ENCODE assay signal across 21 cellular contexts in the genomic region with DNA sequence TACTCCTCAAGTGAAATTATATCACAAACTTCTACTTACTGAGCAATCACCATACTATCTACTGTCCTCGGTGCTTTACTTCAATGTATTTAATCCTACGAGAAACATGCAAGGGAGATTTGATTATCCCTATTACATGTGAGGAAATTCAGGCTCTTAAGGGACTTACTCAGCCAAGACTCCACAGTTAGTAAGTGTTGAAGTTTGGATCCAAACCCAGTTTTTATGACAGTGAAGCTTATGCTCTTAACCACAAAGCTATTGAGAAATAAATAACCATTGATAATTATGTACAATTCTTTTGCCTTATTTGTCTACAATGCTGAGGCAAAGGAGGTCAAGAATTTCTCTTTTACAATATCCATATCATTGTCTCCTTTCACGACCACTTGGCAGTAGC.
DNase-seq lines count a peak whose midpoint lies in the region; ATAC-seq and TF ChIP-seq lines count a peak whose summit lies in the region.
"Had no signal": no experiment of that assay in that cellular context is flagged by ENCODE, and none has a peak within 500 bp of the region (broad histone marks: within the 10 kb centered on the region; RNA-seq: fewer than 3 reads in every experiment).

No MANE protein-coding gene starts in this region.

- WGBS in endodermal cell (ENCODE audit: insufficient coverage in 1 of 2, insufficient read length in 1 of 2), 2 experiments: 87 to 100% methylated on average over 1 to 3 of the region's 3 CpGs

- no peak overlapping the region for H3K4me3 ChIP-seq in endodermal cell (ENCODE audit: low read length)
- H3K4me3 ChIP-seq: BLaER1 treated with 17β-estradiol and CSF1 and Interleukin-3, amounts not matched to agents 10 nM and 100 nM; HAP-1 had no signal

- ATAC-seq in sciatic nerve: peak; percentile 59
- ATAC-seq: CD8-positive, alpha-beta T cell; Panc1 had no signal

- H3K27ac ChIP-seq in endodermal cell (ENCODE audit: low read depth, low read length): no peak overlapping the region
- H3K27ac ChIP-seq: BLaER1 treated with 17β-estradiol and CSF1 and Interleukin-3, amounts not matched to agents 10 nM and 100 nM had no signal

- no peaks in the 10 kb centered on the region for H3K27me3 ChIP-seq in endodermal cell (ENCODE audit: control insufficient read depth, insufficient read depth, low read length, poor library complexity, severe bottlenecking)
- H3K27me3 ChIP-seq: BLaER1 treated with 17β-estradiol and CSF1 and Interleukin-3, amounts not matched to agents 10 nM and 100 nM had no signal

- H3K4me1 Mint-ChIP-seq in endodermal cell: peaks cover 12% of the 10 kb centered on the region

- no peaks in the 10 kb centered on the region for H3K9me3 Mint-ChIP-seq in endodermal cell

- no peaks in the 10 kb centered on the region for H3K9me3 ChIP-seq in endodermal cell (ENCODE audit: control insufficient read depth, low read length)
- H3K9me3 ChIP-seq: BLaER1 treated with 17β-estradiol and CSF1 and Interleukin-3, amounts not matched to agents 10 nM and 100 nM; HAP-1 had no signal

- DNase-seq in AG20443 (ENCODE audit: low spot score): peak; percentile 41
- DNase-seq in RPMI7951 (ENCODE audit: low read depth): peak; percentile 8
- DNase-seq in fibroblast of gingiva (ENCODE audit: low read depth): peak; percentile 78
- no peak for DNase-seq in sciatic nerve (ENCODE audit: low spot score)
- DNase-seq in NK-92 treated with Interleukin-12 subunit alpha and Interleukin-12 subunit beta, amount 100 ng/mL, for 24 hours (lab: John Stamatoyannopoulos, UW): no peak
- DNase-seq in effector CD8-positive, alpha-beta T cell (lab: John Stamatoyannopoulos, UW): no peak
- DNase-seq in OCI-M1 (lab: John Stamatoyannopoulos, UW): no peak
- no peak for DNase-seq in endodermal cell
- DNase-seq: CD8-positive, alpha-beta T cell; DND-41; Karpas-422; MM.1S; NCI-H1092; NCI-H1436 treated with DMSO at 0.1 percent for 48 hours; NCI-H2029; NCI-H345; NCI-H526 had no signal

- intact Hi-C loops in sciatic nerve (cut with DNase I): no loop called here

- H3K4me3 Mint-ChIP-seq in endodermal cell: no peak overlapping the region
- H3K4me3 Mint-ChIP-seq: CD8-positive, alpha-beta T cell; IgD-negative memory B cell had no signal

- H3K36me3 ChIP-seq in endodermal cell (ENCODE audit: control insufficient read depth, insufficient read depth, low read length): no peaks in the 10 kb centered on the region
- H3K36me3 ChIP-seq: BLaER1 treated with 17β-estradiol and CSF1 and Interleukin-3, amounts not matched to agents 10 nM and 100 nM; HAP-1 had no signal

- H3K36me3 Mint-ChIP-seq in endodermal cell (ENCODE audit: low read depth): no peaks in the 10 kb centered on the region
- H3K36me3 Mint-ChIP-seq: CD8-positive, alpha-beta T cell; IgD-negative memory B cell had no signal

- no peak overlapping the region for H3K9ac ChIP-seq in endodermal cell (ENCODE audit: extremely low read depth, low read length, poor library complexity, severe bottlenecking)
- H3K9ac ChIP-seq: BLaER1 treated with 17β-estradiol and CSF1 and Interleukin-3, amounts not matched to agents 10 nM and 100 nM had no signal

- no peaks in the 10 kb centered on the region for H3K4me1 ChIP-seq in endodermal cell (ENCODE audit: control insufficient read depth, insufficient read depth, low read length)

- TF ChIP-seq CTCF in endodermal cell (conservative IDR thresholded peaks at IDR 0.05): no peak

- no peaks in the 10 kb centered on the region for H3K27me3 Mint-ChIP-seq in endodermal cell (ENCODE audit: insufficient read depth)
- H3K27me3 Mint-ChIP-seq: IgD-negative memory B cell had no signal

- H3K27ac Mint-ChIP-seq in endodermal cell: no peak overlapping the region
- H3K27ac Mint-ChIP-seq: CD8-positive, alpha-beta T cell; IgD-negative memory B cell had no signal

Comparison
In these comparisons a context has a peak if more than half of its experiments do, and no peak if none do; other contexts are left out.
1. DNase-seq: peak in AG20443 (single experiment), RPMI7951 (single experiment) and fibroblast of gingiva (single experiment); none in sciatic nerve (single experiment), NK-92 treated with Interleukin-12 subunit alpha and Interleukin-12 subunit beta, amount 100 ng/mL, for 24 hours (single experiment), effector CD8-positive, alpha-beta T cell (single experiment), OCI-M1 (single experiment) and endodermal cell (single experiment).